In the genomic region with DNA sequence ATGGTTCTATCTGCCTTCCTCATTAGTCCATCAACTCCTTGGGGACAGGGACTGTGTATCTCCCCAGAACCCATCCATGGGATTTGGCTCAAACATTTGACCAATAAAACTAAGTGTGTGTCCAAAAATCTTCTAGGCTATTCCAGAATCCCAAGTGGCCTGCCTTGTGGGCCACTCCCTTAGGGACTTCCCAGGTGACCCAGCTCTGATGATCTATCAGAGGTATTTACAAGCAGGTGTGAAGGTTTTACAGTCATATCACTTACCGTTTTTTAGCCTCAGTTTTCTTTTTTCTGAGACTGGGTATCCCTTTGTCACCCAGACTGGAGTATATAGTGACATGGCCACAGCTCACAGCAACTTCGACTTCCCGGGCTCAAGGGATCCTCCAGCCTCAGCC, we compare ENCODE assay signal across 25 cellular contexts.
DNase-seq lines count a peak whose midpoint lies in the region; ATAC-seq, FAIRE-seq and TF ChIP-seq lines count a peak whose summit lies in the region.
"Had no signal": no experiment of that assay in that cellular context is flagged by ENCODE, and none has a peak within 500 bp of the region (broad histone marks: within the 10 kb centered on the region; RNA-seq: fewer than 3 reads in every experiment).

No MANE protein-coding gene starts in this region.

- in situ Hi-C loops in HepG2 (cut with HindIII; ENCODE audit: extremely low pct_ligation_motif_present, low pct_unique_long_range_greater_than_20kb) (no loop called here), gastrocnemius medialis (cut with MboI; ENCODE audit: low sequenced_read_pairs in 4 of 4) (no loop called here)

- H3K27me3 ChIP-seq in BLaER1 (no peaks in the 10 kb centered on the region), HepG2 (ENCODE audit: control insufficient read depth in 1 of 2, insufficient read depth in 2 of 2, low read length in 2 of 2) (no peaks in the 10 kb centered on the region), gastrocnemius medialis (no peaks in the 10 kb centered on the region)
- H3K27me3 ChIP-seq in CD4-positive, alpha-beta memory T cell (ENCODE audit: insufficient read depth, low read length), result no peaks in the 10 kb centered on the region
- H3K27me3 ChIP-seq: gastroesophageal sphincter, tibial artery had no signal

- WGBS in HepG2 (ENCODE audit: low lambda C conversion rate), result 96% methylated on average over 3 of the region's 3 CpGs

- TF ChIP-seq POLR2A in HepG2 (IDR thresholded peaks at IDR 0.05; ENCODE audit: insufficient read depth in 1 of 2, low read depth in 2 of 2, low read length in 2 of 2), result no peak
- TF ChIP-seq POLR2A in gastrocnemius medialis (IDR thresholded peaks at IDR 0.05), result no peak

- BruUV-seq in HepG2 (replicated peaks; lab: Mats Ljungman, UMichigan), result no TSS peak

- H3K9ac ChIP-seq in BLaER1 (no peak overlapping the region), HepG2 (ENCODE audit: insufficient read depth, low read depth, low read length) (no peak overlapping the region)
- H3K9ac ChIP-seq: parathyroid adenoma had no signal

- no peak for ATAC-seq in activated CD8-positive, alpha-beta T cell treated with anti-CD3 and anti-CD28 coated beads, Interleukin-2, amount 10 ng/mL, durations not matched to agents 7 days and 5 days
- no peak for ATAC-seq in HepG2
- ATAC-seq in gastrocnemius medialis, result no peak
- no peak for ATAC-seq in GM21526 (IDR thresholded peaks at IDR 0.05; ENCODE audit: low FRiP score, unreplicated experiment)
- ATAC-seq in GM18907 (IDR thresholded peaks at IDR 0.05; ENCODE audit: unreplicated experiment), result no peak
- ATAC-seq: gastroesophageal sphincter, left lobe of liver had no signal

- H3K4me3 Mint-ChIP-seq in CD4-positive, alpha-beta memory T cell, result peak overlapping the region; percentile 67 to 91 (median 80)
- H3K4me3 Mint-ChIP-seq in activated CD8-positive, alpha-beta T cell treated with anti-CD3 and anti-CD28 coated beads, Interleukin-2, amount 10 ng/mL, durations not matched to agents 7 days and 5 days, result peak overlapping the region; percentile 71
- H3K4me3 Mint-ChIP-seq in mesothelial cell of epicardium, result no peak overlapping the region
- H3K4me3 Mint-ChIP-seq: brain had no signal

- H3K36me3 ChIP-seq in BLaER1 (0 out of 2 replicates have a peak, but pooled peaks cover 3% of the 10 kb centered on the region), HepG2 (replicated peaks in 1 of 2; ENCODE audit: control insufficient read depth in 1 of 2, insufficient read depth in 2 of 2, low read length in 2 of 2) (no peaks in the 10 kb centered on the region), gastrocnemius medialis (no peaks in the 10 kb centered on the region)
- H3K36me3 ChIP-seq in CD4-positive, alpha-beta memory T cell (ENCODE audit: insufficient read depth, low read length), result no peaks in the 10 kb centered on the region

- TF ChIP-seq CTCF in mesothelial cell of epicardium (IDR thresholded peaks at IDR 0.05; ENCODE audit: unreplicated experiment) (no peak), HepG2 (CRISPR knock-in tag; IDR thresholded peaks at IDR 0.05) (no peak), gastrocnemius medialis (IDR thresholded peaks at IDR 0.05 in 4 of 5, conservative IDR thresholded peaks at IDR 0.05 in 1 of 5) (no peak)

- DNase-seq in CD4-positive, alpha-beta memory T cell, result peak in 1 of 5 donors; percentile 39
- DNase-seq in activated CD8-positive, alpha-beta T cell treated with anti-CD3 and anti-CD28 coated beads, Interleukin-2, amount 10 ng/mL, durations not matched to agents 7 days and 5 days, result no peak
- DNase-seq in mesothelial cell of epicardium (ENCODE audit: low spot score in 2 of 2, unreplicated experiment in 2 of 2) (no peak), HepG2 (ENCODE audit: low spot score) (no peak), gastrocnemius medialis (no peak)
- DNase-seq: activated gamma-delta T cell, AML-193, cortex of kidney, DMS 273 treated with DMSO at 0.1 percent for 48 hours, KBM-7, NCI-H1048, NCI-H2081, NCI-H524, SHP77 treated with DMSO at 0.1 percent for 48 hours, tibial artery had no signal

- no peak for TF ChIP-seq RAD21 in HepG2 (CRISPR knock-in tag; IDR thresholded peaks at IDR 0.05)

- POLR2A ChIA-PET in CD4-positive, alpha-beta memory T cell (lab: Charles Lee; ENCODE audit: partially characterized antibody), result interaction anchor here (0.9 to 34.5 kb wide), 13 partner anchors 8 to 213 kb away, joined by 3 to 895 read pairs (median 7); partner anchors contain the start of gene PIP4K2A
- POLR2A ChIA-PET in activated CD8-positive, alpha-beta T cell treated with anti-CD3 and anti-CD28 coated beads, Interleukin-2, amount 10 ng/mL, durations not matched to agents 7 days and 5 days (lab: Charles Lee), result interaction anchor here (0.6 to 2.3 kb wide), 5 partner anchors 19 to 64 kb away, joined by 3 to 18 read pairs (median 4); partner anchors contain the start of gene PIP4K2A
- POLR2A ChIA-PET in HepG2 (lab: Yijun Ruan, JAX), result interaction anchor here (0.5 kb wide), 1 partner anchor 1878 kb away, joined by 3 read pairs; no protein-coding TSS in a partner anchor

- FAIRE-seq in HepG2 (lab: Jason Lieb, UNC), result no peak
- FAIRE-seq: small intestine had no signal

- H3K9me3 Mint-ChIP-seq in CD4-positive, alpha-beta memory T cell, result no peaks in the 10 kb centered on the region
- H3K9me3 Mint-ChIP-seq in activated CD8-positive, alpha-beta T cell treated with anti-CD3 and anti-CD28 coated beads, Interleukin-2, amount 10 ng/mL, durations not matched to agents 7 days and 5 days (ENCODE audit: insufficient read depth), result no peaks in the 10 kb centered on the region
- no peaks in the 10 kb centered on the region for H3K9me3 Mint-ChIP-seq in mesothelial cell of epicardium
- H3K9me3 Mint-ChIP-seq: brain had no signal

- H3K36me3 Mint-ChIP-seq in CD4-positive, alpha-beta memory T cell, result peaks cover 11 to 18% of the 10 kb centered on the region in 2 donors
- H3K36me3 Mint-ChIP-seq in activated CD8-positive, alpha-beta T cell treated with anti-CD3 and anti-CD28 coated beads, Interleukin-2, amount 10 ng/mL, durations not matched to agents 7 days and 5 days (ENCODE audit: low read depth), result peaks cover 49% of the 10 kb centered on the region
- no peaks in the 10 kb centered on the region for H3K36me3 Mint-ChIP-seq in mesothelial cell of epicardium

- H3K9me3 ChIP-seq in BLaER1 (no peaks in the 10 kb centered on the region), HepG2 (ENCODE audit: low read length) (no peaks in the 10 kb centered on the region), gastrocnemius medialis (no peaks in the 10 kb centered on the region)
- no peaks in the 10 kb centered on the region for H3K9me3 ChIP-seq in CD4-positive, alpha-beta memory T cell (ENCODE audit: control insufficient read depth in 1 of 2, low read length in 2 of 2)
- H3K9me3 ChIP-seq: gastroesophageal sphincter, tibial artery had no signal

- peaks cover 85% of the 10 kb centered on the region for H4K20me1 ChIP-seq in BLaER1
- H4K20me1 ChIP-seq in HepG2 (ENCODE audit: insufficient read depth, low read length), result no peaks in the 10 kb centered on the region; the same call in 1 of the 2 replicates

- CTCF ChIA-PET in CD4-positive, alpha-beta memory T cell (lab: Charles Lee; ENCODE audit: partially characterized antibody), result interaction anchor here (0.9 to 2.7 kb wide), 9 partner anchors 13 to 76 kb away, joined by 3 to 11 read pairs (median 4); no protein-coding TSS in a partner anchor
- CTCF ChIA-PET in activated CD8-positive, alpha-beta T cell treated with anti-CD3 and anti-CD28 coated beads, Interleukin-2, amount 10 ng/mL, durations not matched to agents 7 days and 5 days (lab: Charles Lee), result interaction anchor here (0.6 to 3.1 kb wide), 9 partner anchors 13 to 76 kb away, joined by 3 to 16 read pairs (median 3); no protein-coding TSS in a partner anchor
- CTCF ChIA-PET in HepG2 (lab: Yijun Ruan, JAX; ENCODE audit: low intra/inter-chr PET ratio, low total read pairs), result no interaction called here

- no peak overlapping the region for H2AFZ ChIP-seq in HepG2 (ENCODE audit: low read length)
- H2AFZ ChIP-seq: parathyroid adenoma had no signal

- intact Hi-C loops in CD4-positive, alpha-beta memory T cell (cut with micrococcal nuclease), result loop anchor here (1.0 to 5.0 kb wide), 4 partner anchors 15 to 337 kb away; no protein-coding TSS in a partner anchor
- intact Hi-C loops in HepG2 (cut with micrococcal nuclease; ENCODE audit: unreplicated experiment) (loop anchor here (5.0 kb wide), 1 partner anchor 1573 kb away; no protein-coding TSS in a partner anchor), gastrocnemius medialis (cut with DNase I; ENCODE audit: low total_unique reads) (no loop called here)

- H3K79me2 ChIP-seq in HepG2 (ENCODE audit: insufficient read depth, low read length), result no peaks in the 10 kb centered on the region
- H3K79me2 ChIP-seq: parathyroid adenoma had no signal

- H3K4me1 ChIP-seq in BLaER1, result peaks cover 74% of the 10 kb centered on the region
- H3K4me1 ChIP-seq in CD4-positive, alpha-beta memory T cell (ENCODE audit: insufficient read depth, low read length), result peaks cover 100% of the 10 kb centered on the region
- H3K4me1 ChIP-seq in HepG2 (ENCODE audit: insufficient read depth, low read length), result peaks cover 7% of the 10 kb centered on the region; the same call in 1 of the 2 replicates
- peaks cover 3 to 10% of the 10 kb centered on the region in 2 donors for H3K4me1 ChIP-seq in gastrocnemius medialis
- H3K4me1 ChIP-seq: parathyroid adenoma had no signal

- peaks cover 77 to 95% (median 87%) of the 10 kb centered on the region in 4 donors for H3K4me1 Mint-ChIP-seq in CD4-positive, alpha-beta memory T cell
- peaks cover 94% of the 10 kb centered on the region for H3K4me1 Mint-ChIP-seq in activated CD8-positive, alpha-beta T cell treated with anti-CD3 and anti-CD28 coated beads, Interleukin-2, amount 10 ng/mL, durations not matched to agents 7 days and 5 days (ENCODE audit: low read depth)
- H3K4me1 Mint-ChIP-seq in mesothelial cell of epicardium, result peaks cover 78% of the 10 kb centered on the region

- no peak overlapping the region for H3K27ac ChIP-seq in BLaER1
- H3K27ac ChIP-seq in CD4-positive, alpha-beta memory T cell (ENCODE audit: low read depth, low read length), result peak overlapping the region; percentile 61
- no peak overlapping the region for H3K27ac ChIP-seq in HepG2 (ENCODE audit: extremely low read length, insufficient read depth, low read length)
- H3K27ac ChIP-seq in gastrocnemius medialis, result no peak overlapping the region
- H3K27ac ChIP-seq: epithelial cell of prostate, gastroesophageal sphincter, HL-60, parathyroid adenoma, tibial artery had no signal

- TF ChIP-seq EP300 in HepG2 (IDR thresholded peaks at IDR 0.05; ENCODE audit: low read depth in 2 of 2, low read length in 2 of 2) (no peak), HepG2 (CRISPR knock-in tag; IDR thresholded peaks at IDR 0.05; ENCODE audit: borderline replicate concordance) (no peak)

- H3K4me3 ChIP-seq in BLaER1 (no peak overlapping the region), HepG2 (replicated peaks in 1 of 3; ENCODE audit: insufficient read depth in 1 of 3, low read depth in 2 of 3, low read length in 3 of 3) (no peak overlapping the region), gastrocnemius medialis (no peak overlapping the region)
- peak overlapping the region; percentile 25 to 44 for H3K4me3 ChIP-seq in CD4-positive, alpha-beta memory T cell (ENCODE audit: low read length in 2 of 2)
- H3K4me3 ChIP-seq: gastroesophageal sphincter, tibial artery had no signal

- H3K4me2 ChIP-seq in BLaER1, result peak overlapping the region; percentile 63
- H3K4me2 ChIP-seq in HepG2 (ENCODE audit: low read depth, low read length), result no peak overlapping the region

- no peaks in the 10 kb centered on the region for H3K27me3 Mint-ChIP-seq in CD4-positive, alpha-beta memory T cell
- H3K27me3 Mint-ChIP-seq in activated CD8-positive, alpha-beta T cell treated with anti-CD3 and anti-CD28 coated beads, Interleukin-2, amount 10 ng/mL, durations not matched to agents 7 days and 5 days (ENCODE audit: low read depth), result no peaks in the 10 kb centered on the region
- no peaks in the 10 kb centered on the region for H3K27me3 Mint-ChIP-seq in mesothelial cell of epicardium (ENCODE audit: low read depth)

- peak overlapping the region; percentile 85 to 96 (median 95) for H3K27ac Mint-ChIP-seq in CD4-positive, alpha-beta memory T cell
- H3K27ac Mint-ChIP-seq in activated CD8-positive, alpha-beta T cell treated with anti-CD3 and anti-CD28 coated beads, Interleukin-2, amount 10 ng/mL, durations not matched to agents 7 days and 5 days, result peak overlapping the region; percentile 90
- peak overlapping the region; percentile 57 for H3K27ac Mint-ChIP-seq in mesothelial cell of epicardium
- H3K27ac Mint-ChIP-seq: brain had no signal

Comparison
In these comparisons a context has a peak if more than half of its experiments do, and no peak if none do; other contexts are left out.
1. H3K4me3 ChIP-seq: peak in CD4-positive, alpha-beta memory T cell (2 of 2); none in BLaER1 (single experiment), HepG2 (0 of 3) and gastrocnemius medialis (0 of 4).
2. Peak in every context shown above with its lines, with median percentiles within 50 percentile points of each other: H3K27ac Mint-ChIP-seq.